Comparison of ENCODE assay signal across 8 cellular contexts in genomic region chr5:73499187-73499586, GRCh38. TPM values are rescaled to one million over a fixed set of nuclear protein-coding genes. Genes with fewer than 3 reads are reported as not detected.
DNase-seq lines count a peak whose midpoint lies in the region; ATAC-seq, FAIRE-seq and TF ChIP-seq lines count a peak whose summit lies in the region.

No MANE protein-coding gene starts in this region.

- peaks cover 53% of the 10 kb centered on the region for H3K79me2 ChIP-seq in MM.1S (ENCODE audit: low read length)
- peaks cover 35% of the 10 kb centered on the region for H3K79me2 ChIP-seq in neural cell (replicated peaks; ENCODE audit: insufficient read depth, low read length)

- H3K9me2 ChIP-seq in MM.1S (replicated peaks; ENCODE audit: insufficient read depth, low read length) = no peaks in the 10 kb centered on the region
- no peaks in the 10 kb centered on the region for H3K9me2 ChIP-seq in neural cell (ENCODE audit: insufficient read depth, low read length)

- no peaks in the 10 kb centered on the region for H3K9me3 Mint-ChIP-seq in CD4-positive, CD25-positive, alpha-beta regulatory T cell

- peak overlapping the region; percentile 91 for H3K4me2 ChIP-seq in MM.1S (ENCODE audit: low read depth, low read length)
- H3K4me2 ChIP-seq in neural cell (ENCODE audit: low read length) = peak overlapping the region; percentile 50

- TF ChIP-seq RAD21 in neural cell (conservative IDR thresholded peaks at IDR 0.05) = no peak

- peaks cover 19% of the 10 kb centered on the region for H4K20me1 ChIP-seq in MM.1S (ENCODE audit: insufficient read depth, low read length)
- no peaks in the 10 kb centered on the region for H4K20me1 ChIP-seq in neural cell (ENCODE audit: insufficient read depth)

- H3K36me3 ChIP-seq in CD4-positive, CD25-positive, alpha-beta regulatory T cell (ENCODE audit: control insufficient read depth, insufficient read depth, low read length) = peaks cover 26% of the 10 kb centered on the region
- peaks cover 24% of the 10 kb centered on the region; the same call in 1 of the 2 replicates for H3K36me3 ChIP-seq in MM.1S (replicated peaks; ENCODE audit: insufficient read depth, low read length)
- H3K36me3 ChIP-seq in ectodermal cell (ENCODE audit: control insufficient read depth, insufficient read depth, low read length) = peaks cover 14% of the 10 kb centered on the region
- no peaks in the 10 kb centered on the region for H3K36me3 ChIP-seq in neural cell (ENCODE audit: insufficient read depth, low read length)

- no peak for FAIRE-seq in HTR-8/SVneo (lab: Jason Lieb, UNC)

- H2AFZ ChIP-seq in MM.1S (ENCODE audit: low read length) = no peak overlapping the region
- peak overlapping the region; percentile 97 for H2AFZ ChIP-seq in neural cell (ENCODE audit: low read depth, low read length)

- H3K4me3 Mint-ChIP-seq in CD4-positive, CD25-positive, alpha-beta regulatory T cell = peak overlapping the region; percentile 97 to 99 (median 98)

- peak overlapping the region; percentile 94 to 99 (median 99) for H3K27ac Mint-ChIP-seq in CD4-positive, CD25-positive, alpha-beta regulatory T cell

- peaks cover 28 to 52% (median 37%) of the 10 kb centered on the region in 4 donors for H3K4me1 Mint-ChIP-seq in CD4-positive, CD25-positive, alpha-beta regulatory T cell

- H3K9ac ChIP-seq in MM.1S (ENCODE audit: low read length) = peak overlapping the region; percentile 98
- H3K9ac ChIP-seq in neural cell (ENCODE audit: low read length) = peak overlapping the region; percentile 98

- H3F3A ChIP-seq in MM.1S (ENCODE audit: insufficient read depth, low read length) (no peaks in the 10 kb centered on the region; the same call in 1 of the 2 replicates), neural cell (ENCODE audit: insufficient read depth, low read length, poor library complexity, severe bottlenecking) (peaks cover 4% of the 10 kb centered on the region)

- peaks cover 3% of the 10 kb centered on the region for H3K27me3 ChIP-seq in CD4-positive, CD25-positive, alpha-beta regulatory T cell (ENCODE audit: control insufficient read depth, insufficient read depth, low read length)
- H3K27me3 ChIP-seq in MM.1S (replicated peaks; ENCODE audit: insufficient read depth, low read length) = no peaks in the 10 kb centered on the region
- no peaks in the 10 kb centered on the region for H3K27me3 ChIP-seq in ectodermal cell (ENCODE audit: control insufficient read depth, insufficient read depth, low read length, poor library complexity, severe bottlenecking)
- no peaks in the 10 kb centered on the region for H3K27me3 ChIP-seq in neural cell (ENCODE audit: insufficient read depth, low read depth, low read length)

- DNase-seq in CD4-positive, CD25-positive, alpha-beta regulatory T cell = peak in 1 of 3 donors; percentile 17
- DNase-seq in MM.1S (no peak), HTR-8/SVneo (ENCODE audit: insufficient read length, low spot score) (no peak), globus pallidus (ENCODE audit: low spot score) (no peak)

- TF ChIP-seq EP300 in neural cell (conservative IDR thresholded peaks at IDR 0.05; ENCODE audit: poor library complexity, severe bottlenecking) = no peak

- TF ChIP-seq CTCF in MM.1S (IDR thresholded peaks at IDR 0.05; ENCODE audit: low read length) (no peak), neural cell (IDR thresholded peaks at IDR 0.05; ENCODE audit: poor library complexity, severe bottlenecking) (no peak)

- 7 to 8% methylated on average over 12 of the region's 12 CpGs for WGBS in ectodermal cell, 2 experiments

- peaks cover 12% of the 10 kb centered on the region for H3K27me3 Mint-ChIP-seq in CD4-positive, CD25-positive, alpha-beta regulatory T cell

- no peak for ATAC-seq in CD4-positive, CD25-positive, alpha-beta regulatory T cell (ENCODE audit: low read depth in 2 of 2)
- ATAC-seq in HG03354 (IDR thresholded peaks at IDR 0.05; ENCODE audit: poor library complexity, severe bottlenecking, unreplicated experiment) (no peak), GM19397 (IDR thresholded peaks at IDR 0.05; ENCODE audit: unreplicated experiment) (no peak)

- peaks cover 21% of the 10 kb centered on the region for H3K36me3 Mint-ChIP-seq in CD4-positive, CD25-positive, alpha-beta regulatory T cell

- peaks cover 41% of the 10 kb centered on the region for H3K4me1 ChIP-seq in CD4-positive, CD25-positive, alpha-beta regulatory T cell (ENCODE audit: control insufficient read depth, insufficient read depth, low read length, poor library complexity, severe bottlenecking)
- H3K4me1 ChIP-seq in MM.1S (ENCODE audit: low read length) = peaks cover 17% of the 10 kb centered on the region
- H3K4me1 ChIP-seq in ectodermal cell (ENCODE audit: control insufficient read depth, insufficient read depth, low read length) = peaks cover 14% of the 10 kb centered on the region

- H3K4me3 ChIP-seq in CD4-positive, CD25-positive, alpha-beta regulatory T cell (ENCODE audit: low read depth, low read length) = peak overlapping the region; percentile 96
- H3K4me3 ChIP-seq in MM.1S (ENCODE audit: low read length) (peak overlapping the region; percentile 97), ectodermal cell (ENCODE audit: insufficient read depth, low read depth, low read length) (peak overlapping the region; percentile 86), neural cell (ENCODE audit: low read length) (peak overlapping the region; percentile 91)

- H3K9me3 ChIP-seq in CD4-positive, CD25-positive, alpha-beta regulatory T cell (ENCODE audit: control insufficient read depth in 2 of 2, low read length in 2 of 2) = no peaks in the 10 kb centered on the region
- H3K9me3 ChIP-seq in MM.1S (replicated peaks; ENCODE audit: insufficient read depth, low read length) (no peaks in the 10 kb centered on the region), ectodermal cell (ENCODE audit: control insufficient read depth, low read length) (no peaks in the 10 kb centered on the region), neural cell (ENCODE audit: low read length) (no peaks in the 10 kb centered on the region)

- peak overlapping the region; percentile 92 for H3K27ac ChIP-seq in CD4-positive, CD25-positive, alpha-beta regulatory T cell (ENCODE audit: insufficient read depth, low read length, poor library complexity, severe bottlenecking)
- H3K27ac ChIP-seq in MM.1S (ENCODE audit: low read length) = peak overlapping the region; percentile 74; the same call in 1 of the 2 replicates
- H3K27ac ChIP-seq in ectodermal cell (ENCODE audit: insufficient read depth, low read depth, low read length, poor library complexity, severe bottlenecking) = peak overlapping the region; percentile 91
- H3K27ac ChIP-seq in neural cell (ENCODE audit: low read length) = peak overlapping the region; percentile 93

TF ChIP-seq in neural cell, 6 proteins besides CTCF, POLR2A, EP300 and RAD21:
- no peak for TF ChIP-seq EZH2 (IDR thresholded peaks at IDR 0.05; ENCODE audit: borderline replicate concordance, insufficient read depth, low read length, poor library complexity, severe bottlenecking)
- TF ChIP-seq TAF1 (IDR thresholded peaks at IDR 0.05; ENCODE audit: low read depth) = no peak
- TF ChIP-seq SMC3 (conservative IDR thresholded peaks at IDR 0.05; ENCODE audit: poor library complexity) = no peak
- no peak for TF ChIP-seq MXI1 (conservative IDR thresholded peaks at IDR 0.05; ENCODE audit: poor library complexity, severe bottlenecking)
- TF ChIP-seq REST (IDR thresholded peaks at IDR 0.05; ENCODE audit: borderline replicate concordance) = no peak
- TF ChIP-seq POLR2AphosphoS5 (IDR thresholded peaks at IDR 0.05) = no peak

RNA-seq across cellular contexts. Expression of gene BTF3, which starts 0.9 kb away (rescaled TPM):
- 585 TPM for total RNA-seq in CD4-positive, CD25-positive, alpha-beta regulatory T cell
- polyA plus RNA-seq in CD4-positive, CD25-positive, alpha-beta regulatory T cell = 100 to 1,000 TPM; 737 to 852 (median 796) TPM
- polyA plus RNA-seq in ectodermal cell (2013, experiment 1 of 4) = 890 TPM
- polyA plus RNA-seq in ectodermal cell (2013, experiment 2 of 4) = 845 TPM
- polyA plus RNA-seq in ectodermal cell (2013, experiment 3 of 4) = 809 TPM
- 901 TPM for polyA plus RNA-seq in ectodermal cell (2013, experiment 4 of 4)
- 307 and 324 TPM in 2 replicates for polyA plus RNA-seq in neural cell
- polyA minus RNA-seq in neural cell = 152 and 187 TPM in 2 replicates

RNA-seq across cellular contexts. Expression of gene FOXD1, which starts 50.6 kb away (rescaled TPM):
- not detected for total RNA-seq in CD4-positive, CD25-positive, alpha-beta regulatory T cell
- under 1 TPM in 1 of 4 donors, not detected in 3; 0.07 TPM for polyA plus RNA-seq in CD4-positive, CD25-positive, alpha-beta regulatory T cell
- 0.85 TPM for polyA plus RNA-seq in ectodermal cell (2013, experiment 1 of 4)
- 1.00 TPM for polyA plus RNA-seq in ectodermal cell (2013, experiment 2 of 4)
- polyA plus RNA-seq in ectodermal cell (2013, experiment 3 of 4) = 1.1 TPM
- 1.2 TPM for polyA plus RNA-seq in ectodermal cell (2013, experiment 4 of 4)
- polyA plus RNA-seq in neural cell = not detected in 2 replicates
- not detected in 2 replicates for polyA minus RNA-seq in neural cell
